ENCODE assay signal across 15 cellular contexts in the genomic region with DNA sequence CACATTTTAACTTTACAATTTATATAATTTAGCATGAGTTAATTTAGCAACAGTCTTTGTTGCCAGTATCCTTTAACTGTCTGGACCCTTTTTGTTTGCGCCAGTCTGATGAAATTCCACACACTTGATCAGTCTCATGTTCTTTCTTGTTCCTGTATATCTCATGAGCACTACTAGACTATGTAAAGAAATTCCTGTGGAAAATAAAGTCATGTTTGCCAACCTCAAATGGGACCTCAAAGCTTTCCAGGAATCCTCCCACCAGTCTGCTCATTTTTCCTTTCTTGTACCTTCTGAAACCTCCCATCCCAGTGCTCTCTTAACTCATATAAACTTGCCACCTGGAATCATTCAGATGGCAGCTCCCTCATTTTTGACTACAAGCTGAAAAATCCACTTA. TPM values are rescaled to one million over a fixed set of nuclear protein-coding genes. Genes with fewer than 3 reads are reported as not detected.
DNase-seq lines count a peak whose midpoint lies in the region; ATAC-seq and TF ChIP-seq lines count a peak whose summit lies in the region.
"Had no signal": no experiment of that assay in that cellular context is flagged by ENCODE, and none has a peak within 500 bp of the region (broad histone marks: within the 10 kb centered on the region; RNA-seq: fewer than 3 reads in every experiment).

No MANE protein-coding gene starts in this region.

- no peaks in the 10 kb centered on the region for H3K9me3 Mint-ChIP-seq in activated T-cell treated with anti-CD3 and anti-CD28 coated beads, Interleukin-2, amount 50 U/mL, for 4 hours
- no peaks in the 10 kb centered on the region for H3K9me3 Mint-ChIP-seq in activated B cell treated with CpG ODN at 0.5 μM for 24 hours
- H3K9me3 Mint-ChIP-seq in stimulated activated naive CD8-positive, alpha-beta T cell treated with anti-CD3 and anti-CD28 coated beads, Interleukin-15, Interleukin-2, amounts not matched to agents 100 ng/mL and 50 ng/mL, for 24 hours = no peaks in the 10 kb centered on the region
- H3K9me3 Mint-ChIP-seq: activated naive CD4-positive, alpha-beta T cell treated with anti-CD3 and anti-CD28 coated beads, Interleukin-2, amount 10 ng/mL, durations not matched to agents 7 days and 5 days had no signal

- H3K36me3 Mint-ChIP-seq in activated T-cell treated with anti-CD3 and anti-CD28 coated beads, Interleukin-2, amount 50 U/mL, for 4 hours (ENCODE audit: insufficient read depth) = peaks cover 14% of the 10 kb centered on the region
- peaks cover 20% of the 10 kb centered on the region for H3K36me3 Mint-ChIP-seq in activated B cell treated with CpG ODN at 0.5 μM for 24 hours (ENCODE audit: low read depth)
- peaks cover 14% of the 10 kb centered on the region for H3K36me3 Mint-ChIP-seq in stimulated activated naive CD8-positive, alpha-beta T cell treated with anti-CD3 and anti-CD28 coated beads, Interleukin-15, Interleukin-2, amounts not matched to agents 100 ng/mL and 50 ng/mL, for 24 hours (ENCODE audit: low read depth)

- CTCF ChIA-PET in activated B cell treated with CpG ODN at 0.5 μM for 24 hours (lab: Charles Lee) = interaction anchor here (0.7 to 0.9 kb wide), 2 partner anchors 12 to 90 kb away, joined by 3 to 5 read pairs; a partner anchor contains a TSS

- TF ChIP-seq CTCF in activated B cell treated with CpG ODN at 0.5 μM for 24 hours (IDR thresholded peaks at IDR 0.05) = no peak
- TF ChIP-seq CTCF in fibroblast of the aortic adventitia (IDR thresholded peaks at IDR 0.05; ENCODE audit: insufficient read depth, low read length) = no peak

- H3K27me3 Mint-ChIP-seq in activated T-cell treated with anti-CD3 and anti-CD28 coated beads, Interleukin-2, amount 50 U/mL, for 4 hours (ENCODE audit: low read depth) = no peaks in the 10 kb centered on the region
- H3K27me3 Mint-ChIP-seq in activated B cell treated with CpG ODN at 0.5 μM for 24 hours = no peaks in the 10 kb centered on the region
- no peaks in the 10 kb centered on the region for H3K27me3 Mint-ChIP-seq in stimulated activated naive CD8-positive, alpha-beta T cell treated with anti-CD3 and anti-CD28 coated beads, Interleukin-15, Interleukin-2, amounts not matched to agents 100 ng/mL and 50 ng/mL, for 24 hours
- H3K27me3 Mint-ChIP-seq: activated naive CD4-positive, alpha-beta T cell treated with anti-CD3 and anti-CD28 coated beads, Interleukin-2, amount 10 ng/mL, durations not matched to agents 7 days and 5 days had no signal

- peaks cover 50% of the 10 kb centered on the region for H3K4me1 Mint-ChIP-seq in activated T-cell treated with anti-CD3 and anti-CD28 coated beads, Interleukin-2, amount 50 U/mL, for 4 hours (ENCODE audit: low read depth)
- H3K4me1 Mint-ChIP-seq in activated B cell treated with CpG ODN at 0.5 μM for 24 hours = peaks cover 82% of the 10 kb centered on the region
- H3K4me1 Mint-ChIP-seq in stimulated activated naive CD8-positive, alpha-beta T cell treated with anti-CD3 and anti-CD28 coated beads, Interleukin-15, Interleukin-2, amounts not matched to agents 100 ng/mL and 50 ng/mL, for 24 hours (ENCODE audit: low read depth) = peaks cover 73% of the 10 kb centered on the region

- no peak for DNase-seq in activated T-cell treated with anti-CD3 and anti-CD28 coated beads, Interleukin-2, amount 50 U/mL, for 4 hours
- DNase-seq in activated T-cell treated with anti-CD3 and anti-CD28 coated beads for 4 hours (no peak), activated B cell treated with CpG ODN at 0.5 μM for 24 hours (no peak), fibroblast of the aortic adventitia (ENCODE audit: low read depth) (peak; percentile 63), NCI-H2107 treated with DMSO at 0.1 percent for 48 hours (lab: John Stamatoyannopoulos, UW; ENCODE audit: unreplicated experiment) (no peak)
- DNase-seq: activated naive CD4-positive, alpha-beta T cell treated with anti-CD3 and anti-CD28 coated beads, Interleukin-2, amount 10 ng/mL, durations not matched to agents 7 days and 5 days; DMS79 treated with DMSO at 0.1 percent for 48 hours; glutamatergic neuron; Kasumi-1; Right ventricle myocardium superior; thyroid gland had no signal

- H3K27ac Mint-ChIP-seq in activated B cell treated with CpG ODN at 0.5 μM for 24 hours = peak overlapping the region; percentile 67
- H3K27ac Mint-ChIP-seq in stimulated activated naive CD8-positive, alpha-beta T cell treated with anti-CD3 and anti-CD28 coated beads, Interleukin-15, Interleukin-2, amounts not matched to agents 100 ng/mL and 50 ng/mL, for 24 hours = peak overlapping the region; percentile 82
- H3K27ac Mint-ChIP-seq: activated naive CD4-positive, alpha-beta T cell treated with anti-CD3 and anti-CD28 coated beads, Interleukin-2, amount 10 ng/mL, durations not matched to agents 7 days and 5 days had no signal

- intact Hi-C loops in activated B cell treated with CpG ODN at 0.5 μM for 24 hours (cut with micrococcal nuclease) = no loop called here

- POLR2A ChIA-PET in activated B cell treated with CpG ODN at 0.5 μM for 24 hours (lab: Charles Lee) = interaction anchor here (0.7 to 2.7 kb wide), 2 partner anchors 8 to 25 kb away, joined by 3 to 14 read pairs; a partner anchor contains a TSS

- peak overlapping the region; percentile 43 for H3K4me3 Mint-ChIP-seq in activated T-cell treated with anti-CD3 and anti-CD28 coated beads, Interleukin-2, amount 50 U/mL, for 4 hours
- peak overlapping the region; percentile 16 for H3K4me3 Mint-ChIP-seq in activated B cell treated with CpG ODN at 0.5 μM for 24 hours
- H3K4me3 Mint-ChIP-seq in stimulated activated naive CD8-positive, alpha-beta T cell treated with anti-CD3 and anti-CD28 coated beads, Interleukin-15, Interleukin-2, amounts not matched to agents 100 ng/mL and 50 ng/mL, for 24 hours = peak overlapping the region; percentile 70
- H3K4me3 Mint-ChIP-seq: activated naive CD4-positive, alpha-beta T cell treated with anti-CD3 and anti-CD28 coated beads, Interleukin-2, amount 10 ng/mL, durations not matched to agents 7 days and 5 days had no signal

- H3K4me3 ChIP-seq in fibroblast of the aortic adventitia (ENCODE audit: low read depth, low read length) = no peak overlapping the region
- H3K4me3 ChIP-seq: lung, thyroid gland had no signal

- no peak for ATAC-seq in activated T-cell treated with anti-CD3 and anti-CD28 coated beads, Interleukin-2, amount 50 U/mL, for 4 hours
- ATAC-seq in activated B cell treated with CpG ODN at 0.5 μM for 24 hours (ENCODE audit: low read depth) = no peak
- no peak for ATAC-seq in HG03108 (IDR thresholded peaks at IDR 0.05; ENCODE audit: unreplicated experiment)
- ATAC-seq in GM19324 (IDR thresholded peaks at IDR 0.05; ENCODE audit: low FRiP score, unreplicated experiment) = no peak

RNA-seq across cellular contexts. Expression of a gene that starts 8.0 kb away (rescaled TPM):
- 10 to 100 TPM; 16.0 to 27.5 (median 18.7) TPM for total RNA-seq in activated T-cell treated with anti-CD3 and anti-CD28 coated beads, Interleukin-2, amount 50 U/mL, for 4 hours
- 66.8 and 76.9 TPM in 2 replicates for total RNA-seq in activated B cell treated with CpG ODN at 0.5 μM for 24 hours
- total RNA-seq in fibroblast of the aortic adventitia (ENCODE audit: low replicate concordance) = 57.6 and 152 TPM in 2 replicates

Comparison
In these comparisons a context has a peak if more than half of its experiments do, and no peak if none do; other contexts are left out.
1. H3K4me3 Mint-ChIP-seq: peak in every context shown above with its lines; median percentile 70 in stimulated activated naive CD8-positive, alpha-beta T cell treated with anti-CD3 and anti-CD28 coated beads, Interleukin-15, Interleukin-2, amounts not matched to agents 100 ng/mL and 50 ng/mL, for 24 hours; 43 in activated T-cell treated with anti-CD3 and anti-CD28 coated beads, Interleukin-2, amount 50 U/mL, for 4 hours; 16 in activated B cell treated with CpG ODN at 0.5 μM for 24 hours.